ENCODE assay signal across 8 cellular contexts in the genomic region with DNA sequence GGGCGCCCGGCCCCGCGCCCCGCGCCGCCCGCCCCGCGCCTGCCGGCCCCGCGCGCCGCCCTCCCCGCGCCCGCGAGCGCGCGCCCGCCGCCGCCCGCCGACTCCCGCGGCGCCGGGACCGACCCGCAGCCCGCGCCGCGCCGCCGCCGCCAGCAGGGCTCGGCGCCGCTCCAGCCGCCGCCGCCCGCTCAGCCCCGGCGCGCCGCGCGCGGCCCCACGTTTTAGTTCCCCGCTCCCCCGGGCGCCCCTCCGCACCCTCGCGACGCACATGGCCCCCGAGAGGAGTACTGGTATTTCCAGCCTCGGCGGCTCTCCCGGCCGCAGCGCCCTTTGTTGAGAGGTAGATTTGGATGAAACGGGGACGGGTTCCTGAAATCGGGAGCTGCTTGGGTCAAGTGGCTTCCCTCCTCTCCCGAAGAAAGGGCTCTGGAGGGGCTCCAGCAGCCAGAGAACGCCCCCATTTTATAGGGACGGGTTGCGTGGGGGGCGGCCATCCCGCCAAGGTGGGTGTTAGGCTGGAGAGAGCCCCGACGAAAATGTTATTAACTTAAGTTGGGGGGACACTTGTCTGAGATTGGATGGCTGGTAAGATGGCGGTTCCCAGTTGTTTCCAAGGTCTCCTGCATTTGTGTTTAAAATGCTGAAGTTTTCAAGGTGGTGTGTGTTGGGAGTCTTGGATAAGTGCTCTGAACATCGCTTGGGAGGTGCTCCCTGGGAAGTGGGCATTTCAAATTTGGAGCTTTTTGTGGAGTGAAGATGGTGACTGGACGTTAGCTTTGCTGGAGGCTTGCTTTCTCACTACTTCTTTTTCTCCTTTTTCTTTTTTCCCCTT. TPM values are rescaled to one million over a fixed set of nuclear protein-coding genes. Genes with fewer than 3 reads are reported as not detected.
DNase-seq lines count a peak whose midpoint lies in the region; ATAC-seq, FAIRE-seq and TF ChIP-seq lines count a peak whose summit lies in the region.

No MANE protein-coding gene starts in this region.

- H3K4me3 ChIP-seq in DND-41 (ENCODE audit: low read depth in 1 of 2, low read length in 2 of 2), result peak overlapping the region; percentile 58 to 72; a peak in 3 of 4 replicates
- H3K4me3 ChIP-seq in MG63, result peak overlapping the region; percentile 58
- peak overlapping the region; percentile 74 for H3K4me3 ChIP-seq in astrocyte (ENCODE audit: insufficient read depth, low read depth, low read length)
- peak overlapping the region; percentile 53; the same call in 1 of the 2 replicates for H3K4me3 ChIP-seq in iPS-18c (ENCODE audit: insufficient read depth, low read depth, low read length)
- peak overlapping the region; percentile 73 to 74 (median 74) for H3K4me3 ChIP-seq in skeletal muscle tissue (ENCODE audit: low read length in 3 of 3)

- H3K27me3 ChIP-seq in DND-41 (ENCODE audit: insufficient read depth, low read length, poor library complexity), result peaks cover 29% of the 10 kb centered on the region
- peaks cover 23% of the 10 kb centered on the region for H3K27me3 ChIP-seq in MG63
- peaks cover 32% of the 10 kb centered on the region for H3K27me3 ChIP-seq in astrocyte (ENCODE audit: insufficient read depth, low read length)
- H3K27me3 ChIP-seq in skeletal muscle tissue (ENCODE audit: control insufficient read depth in 3 of 3, insufficient read depth in 3 of 3, low read length in 3 of 3), result peaks cover 0 to 7% (median 0%) of the 10 kb centered on the region in 3 donors

- FAIRE-seq in astrocyte (lab: Jason Lieb, UNC), result peak; percentile 62

- H3K4me2 ChIP-seq in DND-41 (ENCODE audit: insufficient read depth, low read length), result peak overlapping the region; percentile 73
- peak overlapping the region; percentile 94 for H3K4me2 ChIP-seq in astrocyte (ENCODE audit: low read length)

- peak overlapping the region; percentile 97 for H3K4me3 Mint-ChIP-seq in astrocyte (ENCODE audit: unreplicated experiment)

- H3K36me3 ChIP-seq in DND-41 (ENCODE audit: insufficient read depth, low read length), result peaks cover 12% of the 10 kb centered on the region
- peaks cover 12% of the 10 kb centered on the region; the same call in 1 of the 2 replicates for H3K36me3 ChIP-seq in MG63
- no peaks in the 10 kb centered on the region for H3K36me3 ChIP-seq in astrocyte (ENCODE audit: insufficient read depth, low read length)
- H3K36me3 ChIP-seq in skeletal muscle tissue (ENCODE audit: control insufficient read depth in 3 of 3, insufficient read depth in 3 of 3, low read length in 3 of 3), result peaks cover 0 to 6% (median 5%) of the 10 kb centered on the region in 3 donors

- peaks cover 38% of the 10 kb centered on the region for H3K27me3 Mint-ChIP-seq in astrocyte (ENCODE audit: low read depth, unreplicated experiment)

- H2AFZ ChIP-seq in DND-41 (ENCODE audit: low read depth, low read length) (peak overlapping the region; percentile 59), astrocyte (ENCODE audit: low read depth, low read length) (peak overlapping the region; percentile 49)

- H3K9me3 ChIP-seq in DND-41 (ENCODE audit: insufficient read depth, low read length, severe bottlenecking), result peaks cover 3% of the 10 kb centered on the region
- no peaks in the 10 kb centered on the region for H3K9me3 ChIP-seq in MG63
- H3K9me3 ChIP-seq in astrocyte (ENCODE audit: insufficient read depth, low read depth, low read length), result no peaks in the 10 kb centered on the region
- no peaks in the 10 kb centered on the region for H3K9me3 ChIP-seq in iPS-18c (ENCODE audit: control insufficient read depth, insufficient read depth, low read length)
- no peaks in the 10 kb centered on the region for H3K9me3 ChIP-seq in skeletal muscle tissue (ENCODE audit: control insufficient read depth in 3 of 3, low read length in 3 of 3)

- peak overlapping the region; percentile 94 for H3K9ac ChIP-seq in DND-41 (ENCODE audit: low read depth, low read length)
- H3K9ac ChIP-seq in astrocyte (ENCODE audit: low read length), result peak overlapping the region; percentile 84
- H3K9ac ChIP-seq in skeletal muscle tissue (ENCODE audit: low read depth in 1 of 3, low read length in 3 of 3), result peak overlapping the region; percentile 57 to 86 (median 78)

- TF ChIP-seq CTCF in DND-41 (IDR thresholded peaks at IDR 0.05; ENCODE audit: borderline replicate concordance, extremely low read depth, low read length, poor library complexity, severe bottlenecking), result no peak
- no peak for TF ChIP-seq CTCF in astrocyte (IDR thresholded peaks at IDR 0.05; ENCODE audit: insufficient read depth, low read depth, low read length)

- peak overlapping the region; percentile 83 for H3K27ac Mint-ChIP-seq in astrocyte (ENCODE audit: unreplicated experiment)

- H3K79me2 ChIP-seq in DND-41 (ENCODE audit: insufficient read depth, low read length) (peaks cover 57% of the 10 kb centered on the region), astrocyte (ENCODE audit: insufficient read depth, low read length) (peaks cover 48% of the 10 kb centered on the region)

- H3K4me1 ChIP-seq in DND-41 (ENCODE audit: insufficient read depth, low read length), result peaks cover 78% of the 10 kb centered on the region
- H3K4me1 ChIP-seq in astrocyte (ENCODE audit: insufficient read depth, low read length), result peaks cover 27% of the 10 kb centered on the region
- peaks cover 14 to 43% (median 20%) of the 10 kb centered on the region in 3 donors for H3K4me1 ChIP-seq in skeletal muscle tissue (ENCODE audit: control insufficient read depth in 3 of 3, insufficient read depth in 3 of 3, low read length in 3 of 3)

- peak; percentile 8; the same call in 1 of the 3 replicates for ATAC-seq in DND-41 (ENCODE audit: insufficient read depth, low read depth)
- no peak for ATAC-seq in HG03469 (IDR thresholded peaks at IDR 0.05; ENCODE audit: unreplicated experiment)
- no peak for ATAC-seq in HG03571 (IDR thresholded peaks at IDR 0.05; ENCODE audit: unreplicated experiment)

- peaks cover 2% of the 10 kb centered on the region for H3K36me3 Mint-ChIP-seq in astrocyte (ENCODE audit: low read depth, unreplicated experiment)

- H4K20me1 ChIP-seq in DND-41 (ENCODE audit: insufficient read depth, low read length) (peaks cover 27% of the 10 kb centered on the region), astrocyte (ENCODE audit: insufficient read depth, low read length) (peaks cover 43% of the 10 kb centered on the region)

- H3K9me3 Mint-ChIP-seq in astrocyte (ENCODE audit: unreplicated experiment), result no peaks in the 10 kb centered on the region

- H3K4me1 Mint-ChIP-seq in astrocyte (ENCODE audit: low read depth, unreplicated experiment), result peaks cover 19% of the 10 kb centered on the region

- DNase-seq in DND-41 (peak; percentile 35), MG63 (peak; percentile 19), astrocyte (ENCODE audit: low read depth) (peak; percentile 12), cortex of kidney (lab: John Stamatoyannopoulos, UW) (no peak)

- H3K27ac ChIP-seq in DND-41 (ENCODE audit: low read length), result no peak overlapping the region
- no peak overlapping the region for H3K27ac ChIP-seq in astrocyte (ENCODE audit: low read depth, low read length)
- no peak overlapping the region for H3K27ac ChIP-seq in skeletal muscle tissue (ENCODE audit: low read depth, low read length)

RNA-seq across cellular contexts. Expression of gene BMI1, which starts 1.1 kb away (rescaled TPM):
- 31.4 and 51.2 TPM in 2 replicates for total RNA-seq in MG63 (2014; rRNA removed; shearing (Covaris generic); ENCODE audit: low replicate concordance)
- total RNA-seq in astrocyte (29.7 and 30.8 TPM in 2 replicates), skeletal muscle tissue (31.3 TPM)

RNA-seq across cellular contexts. Expression of gene COMMD3, which starts 5.9 kb away (rescaled TPM):
- 43.5 and 75.4 TPM in 2 replicates for total RNA-seq in MG63 (2014; rRNA removed; shearing (Covaris generic); ENCODE audit: low replicate concordance)
- 28.0 and 28.8 TPM in 2 replicates for total RNA-seq in astrocyte
- 71.5 TPM for total RNA-seq in skeletal muscle tissue

RNA-seq across cellular contexts. Expression of gene SPAG6, which starts 23.2 kb away (rescaled TPM):
- total RNA-seq in MG63 (2014; rRNA removed; shearing (Covaris generic); ENCODE audit: low replicate concordance), result not detected in 2 replicates
- total RNA-seq in astrocyte, result not detected in 2 replicates
- total RNA-seq in skeletal muscle tissue, result 2.6 TPM
